Comparison of ENCODE assay signal across 27 cellular contexts in genomic region chr15:69068157-69068556, GRCh38. TPM values are rescaled to one million over a fixed set of nuclear protein-coding genes. Genes with fewer than 3 reads are reported as not detected.
"Had no signal": no experiment of that assay in that cellular context is flagged by ENCODE, and none has a peak within 500 bp of the region (broad histone marks: within the 10 kb centered on the region; RNA-seq: fewer than 3 reads in every experiment).

No MANE protein-coding gene starts in this region.

- DNase-seq: activated CD4-positive, alpha-beta memory T cell treated with anti-CD3 and anti-CD28 coated beads for 36 hours; activated CD4-positive, alpha-beta T cell treated with anti-CD3 and anti-CD28 coated beads for 4 hours; activated CD4-positive, alpha-beta T cell treated with anti-CD3 and anti-CD28 coated beads, Interleukin-2, amount 50 U/mL, for 1 hour; activated gamma-delta T cell; activated naive CD4-positive, alpha-beta T cell treated with anti-CD3 and anti-CD28 coated beads for 36 hours; activated T-cell treated with anti-CD3 and anti-CD28 coated beads, Interleukin-2, amount 50 U/mL, for 1 hour; activated T-cell treated with anti-CD3 and anti-CD28 coated beads, Interleukin-2, amount 50 U/mL, for 72 hours; adrenal gland; body of pancreas; NCI-H1105; NCI-H1417 treated with DMSO at 0.1 percent for 48 hours; NCI-H187 treated with DMSO at 0.1 percent for 48 hours; NCI-H2081; NCI-H345; NCI-H524 treated with DMSO at 0.1 percent for 48 hours; SHP77; SJCRH30; SK-N-SH had no signal

- H3K27ac Mint-ChIP-seq: activated CD4-positive, alpha-beta memory T cell treated with anti-CD3 and anti-CD28 coated beads for 36 hours; activated naive CD4-positive, alpha-beta T cell treated with anti-CD3 and anti-CD28 coated beads for 36 hours; activated naive CD4-positive, alpha-beta T cell treated with anti-CD3 and anti-CD28 coated beads, Interleukin-2, amount 50 U/mL, for 72 hours; activated T-cell treated with anti-CD3 and anti-CD28 coated beads, Interleukin-2, amount 50 U/mL, for 72 hours; activated T-helper 2 cell treated with anti-CD3 and anti-CD28 coated beads, Interferon-gamma antibody, Interleukin-2, Interleukin-4, amounts not matched to agents 10 μg/mL and 5 μg/mL and 100 μg/mL, durations not matched to agents 14 hours and 24 hours and 36 hours; T-helper 1 cell treated with Interleukin-12 subunit alpha and Interleukin-12 subunit beta and Interleukin-4 antibody, amounts not matched to agents 30 μg/mL and 1 μg/mL, for 36 hours; T-helper 2 cell treated with Interferon-gamma antibody and Interleukin-4, amounts not matched to agents 5 μg/mL and 100 μg/mL, for 36 hours; WTC11 had no signal

- H3K4me1 ChIP-seq: adrenal gland, body of pancreas, breast epithelium, SJCRH30 had no signal

- H3K9me2 ChIP-seq: SK-N-SH had no signal

- H3K4me2 ChIP-seq: SK-N-SH had no signal

- H3K4me3 ChIP-seq: adrenal gland, body of pancreas, breast epithelium, SJCRH30 had no signal

- H3K4me3 Mint-ChIP-seq: activated CD4-positive, alpha-beta memory T cell treated with anti-CD3 and anti-CD28 coated beads for 36 hours; activated naive CD4-positive, alpha-beta T cell treated with anti-CD3 and anti-CD28 coated beads for 36 hours; activated T-cell treated with anti-CD3 and anti-CD28 coated beads, Interleukin-2, amount 50 U/mL, for 72 hours; T-helper 1 cell treated with Interleukin-12 subunit alpha and Interleukin-12 subunit beta and Interleukin-4 antibody, amounts not matched to agents 30 μg/mL and 1 μg/mL, for 36 hours; T-helper 2 cell treated with Interferon-gamma antibody and Interleukin-4, amounts not matched to agents 5 μg/mL and 100 μg/mL, for 36 hours; WTC11 had no signal

- ATAC-seq: activated CD4-positive, CD25-positive, alpha-beta regulatory T cell treated with anti-CD3 and anti-CD28 coated beads, Interleukin-2, amount 50 U/mL, for 24 hours; activated naive CD4-positive, alpha-beta T cell treated with anti-CD3 and anti-CD28 coated beads, Interleukin-2, amount 50 U/mL, for 72 hours; activated T-cell treated with anti-CD3 and anti-CD28 coated beads, Interleukin-2, amount 50 U/mL, for 72 hours; body of pancreas; Panc1; WTC11 had no signal

- H3K36me3 Mint-ChIP-seq: activated naive CD4-positive, alpha-beta T cell treated with anti-CD3 and anti-CD28 coated beads, Interleukin-2, amount 50 U/mL, for 72 hours had no signal

- H3K9me3 Mint-ChIP-seq: activated naive CD4-positive, alpha-beta T cell treated with anti-CD3 and anti-CD28 coated beads, Interleukin-2, amount 50 U/mL, for 72 hours; T-helper 1 cell treated with Interleukin-12 subunit alpha and Interleukin-12 subunit beta and Interleukin-4 antibody, amounts not matched to agents 30 μg/mL and 1 μg/mL, for 36 hours had no signal

- H3K27ac ChIP-seq: adrenal gland, body of pancreas, breast epithelium, SJCRH30 had no signal

- H3K27me3 ChIP-seq: adrenal gland, body of pancreas, breast epithelium, SJCRH30 had no signal

- H3K36me3 ChIP-seq: adrenal gland, breast epithelium, SJCRH30 had no signal

RNA-seq across cellular contexts. Expression of gene NOX5, which starts 53.7 kb away (rescaled TPM):
- total RNA-seq: activated naive CD4-positive, alpha-beta T cell treated with anti-CD3 and anti-CD28 coated beads for 36 hours; activated T-cell treated with anti-CD3 and anti-CD28 coated beads, Interleukin-2, amount 50 U/mL, for 72 hours; activated T-helper 2 cell treated with anti-CD3 and anti-CD28 coated beads, Interferon-gamma antibody, Interleukin-2, Interleukin-4, amounts not matched to agents 10 μg/mL and 5 μg/mL and 100 μg/mL, durations not matched to agents 14 hours and 24 hours and 36 hours; cardiac septum; SJCRH30; WTC11 had no signal
